Comparison of ENCODE assay signal across 8 cellular contexts in genomic region chr12:96120359-96121100, GRCh38.
A peak's percentile ranks its signal among the peaks of the same experiment; 100 is the strongest.
DNase-seq lines count a peak whose midpoint lies in the region; ATAC-seq, FAIRE-seq and TF ChIP-seq lines count a peak whose summit lies in the region.

No MANE protein-coding gene starts in this region.

- H3K27me3 Mint-ChIP-seq in activated T-helper 17 cell treated with anti-CD3 and anti-CD28 coated beads, Interleukin-2, amount 50 U/mL, for 72 hours, result no peaks in the 10 kb centered on the region
- no peaks in the 10 kb centered on the region for H3K27me3 Mint-ChIP-seq in stimulated activated naive CD8-positive, alpha-beta T cell treated with anti-CD3 and anti-CD28 coated beads, Interleukin-15, Interleukin-2, amounts not matched to agents 100 ng/mL and 50 ng/mL, for 24 hours

- CTCF ChIA-PET in A549 (lab: Yijun Ruan, JAX), result no interaction called here

- H3K36me3 Mint-ChIP-seq in activated T-helper 17 cell treated with anti-CD3 and anti-CD28 coated beads, Interleukin-2, amount 50 U/mL, for 72 hours (ENCODE audit: low read depth), result no peaks in the 10 kb centered on the region
- H3K36me3 Mint-ChIP-seq in stimulated activated naive CD8-positive, alpha-beta T cell treated with anti-CD3 and anti-CD28 coated beads, Interleukin-15, Interleukin-2, amounts not matched to agents 100 ng/mL and 50 ng/mL, for 24 hours (ENCODE audit: low read depth), result no peaks in the 10 kb centered on the region

- TF ChIP-seq POLR2A in A549 (IDR thresholded peaks at IDR 0.05; ENCODE audit: low read length), result no peak
- TF ChIP-seq POLR2A in H54 (IDR thresholded peaks at IDR 0.05; ENCODE audit: low read depth, low read length), result no peak

- H3K4me3 Mint-ChIP-seq in activated T-helper 17 cell treated with anti-CD3 and anti-CD28 coated beads, Interleukin-2, amount 50 U/mL, for 72 hours, result no peak overlapping the region
- H3K4me3 Mint-ChIP-seq in stimulated activated naive CD8-positive, alpha-beta T cell treated with anti-CD3 and anti-CD28 coated beads, Interleukin-15, Interleukin-2, amounts not matched to agents 100 ng/mL and 50 ng/mL, for 24 hours, result no peak overlapping the region

- DNase-seq in A549 (ENCODE audit: low read depth in 1 of 2, low spot score in 1 of 2) (no peak), GM19240 (ENCODE audit: insufficient read length, low spot score) (peak; percentile 38), NCI-H1694 (lab: John Stamatoyannopoulos, UW) (no peak), H54 (ENCODE audit: insufficient read length, low spot score) (no peak)
- DNase-seq in stimulated activated naive CD4-positive, alpha-beta T cell (lab: John Stamatoyannopoulos, UW), result no peak

- no peaks in the 10 kb centered on the region for H3K4me1 ChIP-seq in A549

- POLR2A ChIA-PET in A549 (lab: Yijun Ruan, JAX), result no interaction called here

- H3K9me3 Mint-ChIP-seq in activated T-helper 17 cell treated with anti-CD3 and anti-CD28 coated beads, Interleukin-2, amount 50 U/mL, for 72 hours, result no peaks in the 10 kb centered on the region
- H3K9me3 Mint-ChIP-seq in stimulated activated naive CD8-positive, alpha-beta T cell treated with anti-CD3 and anti-CD28 coated beads, Interleukin-15, Interleukin-2, amounts not matched to agents 100 ng/mL and 50 ng/mL, for 24 hours, result no peaks in the 10 kb centered on the region

- no peak overlapping the region for H3K4me2 ChIP-seq in A549

- no peak overlapping the region for H3K27ac ChIP-seq in A549

- no peaks in the 10 kb centered on the region for H3K9me3 ChIP-seq in A549

- 68% methylated on average over 4 of the region's 4 CpGs for WGBS in A549 (ENCODE audit: missing lambda C conversion rate)

- H3K27ac Mint-ChIP-seq in activated T-helper 17 cell treated with anti-CD3 and anti-CD28 coated beads, Interleukin-2, amount 50 U/mL, for 72 hours, result no peak overlapping the region
- peak overlapping the region; percentile 23 for H3K27ac Mint-ChIP-seq in stimulated activated naive CD8-positive, alpha-beta T cell treated with anti-CD3 and anti-CD28 coated beads, Interleukin-15, Interleukin-2, amounts not matched to agents 100 ng/mL and 50 ng/mL, for 24 hours

- FAIRE-seq in A549 (lab: Jason Lieb, UNC) (no peak), H54 (lab: Jason Lieb, UNC) (no peak)

- ATAC-seq in A549, result peak; percentile 72 to 82
- peak; percentile 83 for ATAC-seq in HG03159 (IDR thresholded peaks at IDR 0.05; ENCODE audit: unreplicated experiment)
- ATAC-seq in activated T-helper 17 cell treated with anti-CD3 and anti-CD28 coated beads, Interleukin-2, amount 50 U/mL, for 72 hours (replicated peaks), result peak; percentile 12

- TF ChIP-seq CTCF in A549 (IDR thresholded peaks at IDR 0.05), result no peak

- no peak overlapping the region for H3K4me3 ChIP-seq in A549

- no peak for TF ChIP-seq EP300 in A549 (IDR thresholded peaks at IDR 0.05)

- no peak for TF ChIP-seq RAD21 in A549 (conservative IDR thresholded peaks at IDR 0.05 in 1 of 2, IDR thresholded peaks at IDR 0.05 in 1 of 2)

- peaks cover 5% of the 10 kb centered on the region for H3K4me1 Mint-ChIP-seq in activated T-helper 17 cell treated with anti-CD3 and anti-CD28 coated beads, Interleukin-2, amount 50 U/mL, for 72 hours
- H3K4me1 Mint-ChIP-seq in stimulated activated naive CD8-positive, alpha-beta T cell treated with anti-CD3 and anti-CD28 coated beads, Interleukin-15, Interleukin-2, amounts not matched to agents 100 ng/mL and 50 ng/mL, for 24 hours (ENCODE audit: low read depth), result peaks cover 21% of the 10 kb centered on the region

TF ChIP-seq in A549, 52 proteins besides CTCF, POLR2A, EP300 and RAD21:
- TF ChIP-seq ZSCAN20 (CRISPR knock-in tag; IDR thresholded peaks at IDR 0.05) (no peak), NFE2L2 (conservative IDR thresholded peaks at IDR 0.05; ENCODE audit: low read length) (no peak), KDM1A (IDR thresholded peaks at IDR 0.05; ENCODE audit: low read depth) (no peak), FOSB (CRISPR knock-in tag; IDR thresholded peaks at IDR 0.05) (no peak), FOSL2 (IDR thresholded peaks at IDR 0.05) (no peak), FOSL2 (CRISPR knock-in tag; IDR thresholded peaks at IDR 0.05) (no peak), CHD2 (IDR thresholded peaks at IDR 0.05; ENCODE audit: low read length, partially characterized antibody) (no peak), TFCP2L1 (CRISPR knock-in tag; IDR thresholded peaks at IDR 0.05) (no peak), POLR2AphosphoS2 (conservative IDR thresholded peaks at IDR 0.05; ENCODE audit: low read length) (no peak), NR3C1 (IDR thresholded peaks at IDR 0.05) (no peak), HOXB13 (CRISPR knock-in tag; IDR thresholded peaks at IDR 0.05; ENCODE audit: low read depth) (no peak), HDAC2 (IDR thresholded peaks at IDR 0.05) (no peak), RCOR1 (IDR thresholded peaks at IDR 0.05; ENCODE audit: low read depth, low read length) (no peak), CEBPB (IDR thresholded peaks at IDR 0.05) (no peak), ESRRA (IDR thresholded peaks at IDR 0.05; ENCODE audit: borderline replicate concordance, low read length) (no peak), CBX8 (IDR thresholded peaks at IDR 0.05) (no peak), MAZ (IDR thresholded peaks at IDR 0.05; ENCODE audit: borderline replicate concordance, low read depth, low read length) (no peak), SMC3 (IDR thresholded peaks at IDR 0.05) (no peak)
- TF ChIP-seq, protein P1, sequence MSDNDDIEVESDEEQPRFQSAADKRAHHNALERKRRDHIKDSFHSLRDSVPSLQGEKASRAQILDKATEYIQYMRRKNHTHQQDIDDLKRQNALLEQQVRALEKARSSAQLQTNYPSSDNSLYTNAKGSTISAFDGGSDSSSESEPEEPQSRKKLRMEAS (IDR thresholded peaks at IDR 0.05), result no peak
- TF ChIP-seq, protein P2, sequence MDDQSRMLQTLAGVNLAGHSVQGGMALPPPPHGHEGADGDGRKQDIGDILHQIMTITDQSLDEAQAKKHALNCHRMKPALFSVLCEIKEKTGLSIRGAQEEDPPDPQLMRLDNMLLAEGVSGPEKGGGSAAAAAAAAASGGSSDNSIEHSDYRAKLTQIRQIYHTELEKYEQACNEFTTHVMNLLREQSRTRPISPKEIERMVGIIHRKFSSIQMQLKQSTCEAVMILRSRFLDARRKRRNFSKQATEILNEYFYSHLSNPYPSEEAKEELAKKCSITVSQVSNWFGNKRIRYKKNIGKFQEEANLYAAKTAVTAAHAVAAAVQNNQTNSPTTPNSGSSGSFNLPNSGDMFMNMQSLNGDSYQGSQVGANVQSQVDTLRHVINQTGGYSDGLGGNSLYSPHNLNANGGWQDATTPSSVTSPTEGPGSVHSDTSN (IDR thresholded peaks at IDR 0.05), result no peak
- TF ChIP-seq, protein P3, sequence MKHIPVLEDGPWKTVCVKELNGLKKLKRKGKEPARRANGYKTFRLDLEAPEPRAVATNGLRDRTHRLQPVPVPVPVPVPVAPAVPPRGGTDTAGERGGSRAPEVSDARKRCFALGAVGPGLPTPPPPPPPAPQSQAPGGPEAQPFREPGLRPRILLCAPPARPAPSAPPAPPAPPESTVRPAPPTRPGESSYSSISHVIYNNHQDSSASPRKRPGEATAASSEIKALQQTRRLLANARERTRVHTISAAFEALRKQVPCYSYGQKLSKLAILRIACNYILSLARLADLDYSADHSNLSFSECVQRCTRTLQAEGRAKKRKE (CRISPR knock-in tag; IDR thresholded peaks at IDR 0.05; ENCODE audit: low read depth), result no peak

Comparison
In these comparisons a context has a peak if more than half of its experiments do, and no peak if none do; other contexts are left out.
1. ATAC-seq: peak in every context shown above with its lines; median percentile 83 in HG03159; 77 in A549; 12 in activated T-helper 17 cell treated with anti-CD3 and anti-CD28 coated beads, Interleukin-2, amount 50 U/mL, for 72 hours.